1 cellular context compared by ENCODE assay signal in the genomic region with DNA sequence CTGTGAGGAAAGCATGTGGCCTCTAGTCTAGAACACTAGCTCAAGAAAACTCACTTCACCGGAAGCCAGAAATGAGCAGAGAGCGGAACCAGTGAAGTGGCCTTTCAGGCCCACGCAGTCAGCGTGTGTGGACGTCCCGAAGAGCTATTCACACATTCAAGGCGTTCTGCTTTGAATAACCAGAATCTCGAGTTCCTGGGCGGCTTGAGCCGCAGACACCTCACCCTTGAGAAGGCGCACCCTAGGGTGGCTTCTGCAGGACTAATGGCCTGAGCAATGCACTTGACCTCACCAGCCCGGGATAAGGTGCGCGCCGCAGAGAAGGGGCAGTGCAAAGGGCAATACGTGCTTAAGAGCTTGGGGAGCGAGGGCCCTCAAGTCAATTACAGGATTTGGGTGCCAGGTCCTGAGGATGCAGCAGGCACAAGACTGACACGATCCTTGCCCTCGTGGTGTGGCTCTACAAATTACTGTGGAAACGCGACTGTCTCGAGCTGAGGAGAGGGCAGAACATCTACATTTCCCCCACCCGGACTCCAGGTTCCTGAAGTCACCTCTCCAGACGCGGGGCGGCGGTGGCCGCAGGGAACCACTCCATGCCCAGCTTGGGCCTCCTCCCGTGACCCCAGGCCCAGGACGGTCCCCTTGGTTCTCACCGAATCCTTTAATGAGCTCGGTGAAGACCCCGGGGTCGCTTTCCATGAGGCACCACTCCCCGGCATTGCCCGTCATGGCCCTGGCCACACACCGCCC.
TF ChIP-seq lines count a peak whose summit lies in the region.

No MANE protein-coding gene starts in this region.

TF ChIP-seq in HepG2, 621 proteins besides CTCF, POLR2A, EP300 and RAD21 (continued from another document and continues in another):
- TF ChIP-seq, protein P1, sequence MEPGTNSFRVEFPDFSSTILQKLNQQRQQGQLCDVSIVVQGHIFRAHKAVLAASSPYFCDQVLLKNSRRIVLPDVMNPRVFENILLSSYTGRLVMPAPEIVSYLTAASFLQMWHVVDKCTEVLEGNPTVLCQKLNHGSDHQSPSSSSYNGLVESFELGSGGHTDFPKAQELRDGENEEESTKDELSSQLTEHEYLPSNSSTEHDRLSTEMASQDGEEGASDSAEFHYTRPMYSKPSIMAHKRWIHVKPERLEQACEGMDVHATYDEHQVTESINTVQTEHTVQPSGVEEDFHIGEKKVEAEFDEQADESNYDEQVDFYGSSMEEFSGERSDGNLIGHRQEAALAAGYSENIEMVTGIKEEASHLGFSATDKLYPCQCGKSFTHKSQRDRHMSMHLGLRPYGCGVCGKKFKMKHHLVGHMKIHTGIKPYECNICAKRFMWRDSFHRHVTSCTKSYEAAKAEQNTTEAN (CRISPR knock-in tag; conservative IDR thresholded peaks at IDR 0.05) = no peak
- TF ChIP-seq, protein P2, sequence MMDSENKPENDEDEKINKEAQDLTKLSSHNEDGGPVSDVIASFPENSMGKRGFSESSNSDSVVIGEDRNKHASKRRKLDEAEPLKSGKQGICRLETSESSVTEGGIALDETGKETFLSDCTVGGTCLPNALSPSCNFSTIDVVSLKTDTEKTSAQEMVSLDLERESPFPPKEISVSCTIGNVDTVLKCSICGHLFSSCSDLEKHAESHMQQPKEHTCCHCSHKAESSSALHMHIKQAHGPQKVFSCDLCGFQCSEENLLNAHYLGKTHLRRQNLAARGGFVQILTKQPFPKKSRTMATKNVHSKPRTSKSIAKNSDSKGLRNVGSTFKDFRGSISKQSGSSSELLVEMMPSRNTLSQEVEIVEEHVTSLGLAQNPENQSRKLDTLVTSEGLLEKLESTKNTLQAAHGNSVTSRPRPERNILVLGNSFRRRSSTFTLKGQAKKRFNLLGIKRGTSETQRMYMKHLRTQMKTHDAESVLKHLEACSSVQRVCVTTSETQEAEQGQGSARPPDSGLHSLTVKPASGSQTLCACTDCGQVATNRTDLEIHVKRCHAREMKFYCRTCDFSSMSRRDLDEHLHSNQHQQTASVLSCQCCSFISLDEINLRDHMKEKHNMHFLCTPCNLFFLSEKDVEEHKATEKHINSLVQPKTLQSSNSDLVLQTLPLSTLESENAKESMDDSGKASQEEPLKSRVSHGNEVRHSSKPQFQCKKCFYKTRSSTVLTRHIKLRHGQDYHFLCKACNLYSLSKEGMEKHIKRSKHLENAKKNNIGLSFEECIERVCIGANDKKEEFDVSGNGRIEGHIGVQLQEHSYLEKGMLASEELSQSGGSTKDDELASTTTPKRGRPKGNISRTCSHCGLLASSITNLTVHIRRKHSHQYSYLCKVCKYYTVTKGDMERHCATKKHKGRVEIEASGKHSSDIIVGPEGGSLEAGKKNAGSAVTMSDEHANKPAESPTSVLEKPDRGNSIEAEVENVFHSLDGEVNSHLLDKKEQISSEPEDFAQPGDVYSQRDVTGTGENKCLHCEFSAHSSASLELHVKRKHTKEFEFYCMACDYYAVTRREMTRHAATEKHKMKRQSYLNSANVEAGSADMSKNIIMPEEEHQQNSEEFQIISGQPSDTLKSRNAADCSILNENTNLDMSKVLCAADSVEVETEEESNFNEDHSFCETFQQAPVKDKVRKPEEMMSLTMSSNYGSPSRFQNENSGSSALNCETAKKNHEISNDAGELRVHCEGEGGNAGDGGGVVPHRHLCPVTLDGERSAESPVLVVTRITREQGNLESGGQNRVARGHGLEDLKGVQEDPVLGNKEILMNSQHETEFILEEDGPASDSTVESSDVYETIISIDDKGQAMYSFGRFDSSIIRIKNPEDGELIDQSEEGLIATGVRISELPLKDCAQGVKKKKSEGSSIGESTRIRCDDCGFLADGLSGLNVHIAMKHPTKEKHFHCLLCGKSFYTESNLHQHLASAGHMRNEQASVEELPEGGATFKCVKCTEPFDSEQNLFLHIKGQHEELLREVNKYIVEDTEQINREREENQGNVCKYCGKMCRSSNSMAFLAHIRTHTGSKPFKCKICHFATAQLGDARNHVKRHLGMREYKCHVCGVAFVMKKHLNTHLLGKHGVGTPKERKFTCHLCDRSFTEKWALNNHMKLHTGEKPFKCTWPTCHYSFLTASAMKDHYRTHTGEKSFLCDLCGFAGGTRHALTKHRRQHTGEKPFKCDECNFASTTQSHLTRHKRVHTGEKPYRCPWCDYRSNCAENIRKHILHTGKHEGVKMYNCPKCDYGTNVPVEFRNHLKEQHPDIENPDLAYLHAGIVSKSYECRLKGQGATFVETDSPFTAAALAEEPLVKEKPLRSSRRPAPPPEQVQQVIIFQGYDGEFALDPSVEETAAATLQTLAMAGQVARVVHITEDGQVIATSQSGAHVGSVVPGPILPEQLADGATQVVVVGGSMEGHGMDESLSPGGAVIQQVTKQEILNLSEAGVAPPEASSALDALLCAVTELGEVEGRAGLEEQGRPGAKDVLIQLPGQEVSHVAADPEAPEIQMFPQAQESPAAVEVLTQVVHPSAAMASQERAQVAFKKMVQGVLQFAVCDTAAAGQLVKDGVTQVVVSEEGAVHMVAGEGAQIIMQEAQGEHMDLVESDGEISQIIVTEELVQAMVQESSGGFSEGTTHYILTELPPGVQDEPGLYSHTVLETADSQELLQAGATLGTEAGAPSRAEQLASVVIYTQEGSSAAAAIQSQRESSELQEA (CRISPR knock-in tag; IDR thresholded peaks at IDR 0.05; ENCODE audit: not compliant biosample characterization) = no peak
- TF ChIP-seq ZNF207 (IDR thresholded peaks at IDR 0.05; ENCODE audit: borderline replicate concordance) (no peak), ARNT (IDR thresholded peaks at IDR 0.05) (no peak), CHD4 (IDR thresholded peaks at IDR 0.05; ENCODE audit: borderline replicate concordance, low read length) (no peak), ZNF546 (CRISPR knock-in tag; conservative IDR thresholded peaks at IDR 0.05) (no peak; the same call in 1 of the 2 replicates), ZNF788 (CRISPR knock-in tag; IDR thresholded peaks at IDR 0.05; ENCODE audit: borderline replicate concordance) (peak; percentile 0; the same call in 1 of the 2 replicates), MEIS1 (CRISPR knock-in tag; IDR thresholded peaks at IDR 0.05; ENCODE audit: borderline replicate concordance) (peak; percentile 22; the same call in 1 of the 2 replicates), MTF2 (CRISPR knock-in tag; IDR thresholded peaks at IDR 0.05; ENCODE audit: borderline replicate concordance) (no peak), BORCS8-MEF2B (CRISPR knock-in tag; IDR thresholded peaks at IDR 0.05) (no peak), ZNF570 (CRISPR knock-in tag; IDR thresholded peaks at IDR 0.05; ENCODE audit: borderline replicate concordance) (0 out of 2 replicates have a peak, but pooled peaks have one; percentile 23), RAD51 (IDR thresholded peaks at IDR 0.05; ENCODE audit: borderline replicate concordance) (no peak), HMGA1 (CRISPR knock-in tag; conservative IDR thresholded peaks at IDR 0.05) (no peak), ZNF75D (CRISPR knock-in tag; IDR thresholded peaks at IDR 0.05; ENCODE audit: borderline replicate concordance) (no peak), SIX4 (CRISPR knock-in tag; IDR thresholded peaks at IDR 0.05) (no peak), ZNF549 (CRISPR knock-in tag; IDR thresholded peaks at IDR 0.05) (no peak), CHCHD3 (CRISPR knock-in tag; IDR thresholded peaks at IDR 0.05) (no peak), ZNF7 (CRISPR knock-in tag; IDR thresholded peaks at IDR 0.05) (no peak)
- TF ChIP-seq, protein P3, sequence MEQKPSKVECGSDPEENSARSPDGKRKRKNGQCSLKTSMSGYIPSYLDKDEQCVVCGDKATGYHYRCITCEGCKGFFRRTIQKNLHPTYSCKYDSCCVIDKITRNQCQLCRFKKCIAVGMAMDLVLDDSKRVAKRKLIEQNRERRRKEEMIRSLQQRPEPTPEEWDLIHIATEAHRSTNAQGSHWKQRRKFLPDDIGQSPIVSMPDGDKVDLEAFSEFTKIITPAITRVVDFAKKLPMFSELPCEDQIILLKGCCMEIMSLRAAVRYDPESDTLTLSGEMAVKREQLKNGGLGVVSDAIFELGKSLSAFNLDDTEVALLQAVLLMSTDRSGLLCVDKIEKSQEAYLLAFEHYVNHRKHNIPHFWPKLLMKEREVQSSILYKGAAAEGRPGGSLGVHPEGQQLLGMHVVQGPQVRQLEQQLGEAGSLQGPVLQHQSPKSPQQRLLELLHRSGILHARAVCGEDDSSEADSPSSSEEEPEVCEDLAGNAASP (CRISPR knock-in tag; IDR thresholded peaks at IDR 0.05; ENCODE audit: borderline replicate concordance) = peak; percentile 52
- TF ChIP-seq, protein P4, sequence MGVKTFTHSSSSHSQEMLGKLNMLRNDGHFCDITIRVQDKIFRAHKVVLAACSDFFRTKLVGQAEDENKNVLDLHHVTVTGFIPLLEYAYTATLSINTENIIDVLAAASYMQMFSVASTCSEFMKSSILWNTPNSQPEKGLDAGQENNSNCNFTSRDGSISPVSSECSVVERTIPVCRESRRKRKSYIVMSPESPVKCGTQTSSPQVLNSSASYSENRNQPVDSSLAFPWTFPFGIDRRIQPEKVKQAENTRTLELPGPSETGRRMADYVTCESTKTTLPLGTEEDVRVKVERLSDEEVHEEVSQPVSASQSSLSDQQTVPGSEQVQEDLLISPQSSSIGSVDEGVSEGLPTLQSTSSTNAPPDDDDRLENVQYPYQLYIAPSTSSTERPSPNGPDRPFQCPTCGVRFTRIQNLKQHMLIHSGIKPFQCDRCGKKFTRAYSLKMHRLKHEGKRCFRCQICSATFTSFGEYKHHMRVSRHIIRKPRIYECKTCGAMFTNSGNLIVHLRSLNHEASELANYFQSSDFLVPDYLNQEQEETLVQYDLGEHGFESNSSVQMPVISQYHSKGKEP (CRISPR knock-in tag; IDR thresholded peaks at IDR 0.05) = no peak
- TF ChIP-seq, protein P5, sequence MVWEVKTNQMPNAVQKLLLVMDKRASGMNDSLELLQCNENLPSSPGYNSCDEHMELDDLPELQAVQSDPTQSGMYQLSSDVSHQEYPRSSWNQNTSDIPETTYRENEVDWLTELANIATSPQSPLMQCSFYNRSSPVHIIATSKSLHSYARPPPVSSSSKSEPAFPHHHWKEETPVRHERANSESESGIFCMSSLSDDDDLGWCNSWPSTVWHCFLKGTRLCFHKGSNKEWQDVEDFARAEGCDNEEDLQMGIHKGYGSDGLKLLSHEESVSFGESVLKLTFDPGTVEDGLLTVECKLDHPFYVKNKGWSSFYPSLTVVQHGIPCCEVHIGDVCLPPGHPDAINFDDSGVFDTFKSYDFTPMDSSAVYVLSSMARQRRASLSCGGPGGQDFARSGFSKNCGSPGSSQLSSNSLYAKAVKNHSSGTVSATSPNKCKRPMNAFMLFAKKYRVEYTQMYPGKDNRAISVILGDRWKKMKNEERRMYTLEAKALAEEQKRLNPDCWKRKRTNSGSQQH (CRISPR knock-in tag; IDR thresholded peaks at IDR 0.05; ENCODE audit: low read depth) = 0 out of 2 replicates have a peak, but pooled peaks have one; percentile 26
- TF ChIP-seq, protein P6, sequence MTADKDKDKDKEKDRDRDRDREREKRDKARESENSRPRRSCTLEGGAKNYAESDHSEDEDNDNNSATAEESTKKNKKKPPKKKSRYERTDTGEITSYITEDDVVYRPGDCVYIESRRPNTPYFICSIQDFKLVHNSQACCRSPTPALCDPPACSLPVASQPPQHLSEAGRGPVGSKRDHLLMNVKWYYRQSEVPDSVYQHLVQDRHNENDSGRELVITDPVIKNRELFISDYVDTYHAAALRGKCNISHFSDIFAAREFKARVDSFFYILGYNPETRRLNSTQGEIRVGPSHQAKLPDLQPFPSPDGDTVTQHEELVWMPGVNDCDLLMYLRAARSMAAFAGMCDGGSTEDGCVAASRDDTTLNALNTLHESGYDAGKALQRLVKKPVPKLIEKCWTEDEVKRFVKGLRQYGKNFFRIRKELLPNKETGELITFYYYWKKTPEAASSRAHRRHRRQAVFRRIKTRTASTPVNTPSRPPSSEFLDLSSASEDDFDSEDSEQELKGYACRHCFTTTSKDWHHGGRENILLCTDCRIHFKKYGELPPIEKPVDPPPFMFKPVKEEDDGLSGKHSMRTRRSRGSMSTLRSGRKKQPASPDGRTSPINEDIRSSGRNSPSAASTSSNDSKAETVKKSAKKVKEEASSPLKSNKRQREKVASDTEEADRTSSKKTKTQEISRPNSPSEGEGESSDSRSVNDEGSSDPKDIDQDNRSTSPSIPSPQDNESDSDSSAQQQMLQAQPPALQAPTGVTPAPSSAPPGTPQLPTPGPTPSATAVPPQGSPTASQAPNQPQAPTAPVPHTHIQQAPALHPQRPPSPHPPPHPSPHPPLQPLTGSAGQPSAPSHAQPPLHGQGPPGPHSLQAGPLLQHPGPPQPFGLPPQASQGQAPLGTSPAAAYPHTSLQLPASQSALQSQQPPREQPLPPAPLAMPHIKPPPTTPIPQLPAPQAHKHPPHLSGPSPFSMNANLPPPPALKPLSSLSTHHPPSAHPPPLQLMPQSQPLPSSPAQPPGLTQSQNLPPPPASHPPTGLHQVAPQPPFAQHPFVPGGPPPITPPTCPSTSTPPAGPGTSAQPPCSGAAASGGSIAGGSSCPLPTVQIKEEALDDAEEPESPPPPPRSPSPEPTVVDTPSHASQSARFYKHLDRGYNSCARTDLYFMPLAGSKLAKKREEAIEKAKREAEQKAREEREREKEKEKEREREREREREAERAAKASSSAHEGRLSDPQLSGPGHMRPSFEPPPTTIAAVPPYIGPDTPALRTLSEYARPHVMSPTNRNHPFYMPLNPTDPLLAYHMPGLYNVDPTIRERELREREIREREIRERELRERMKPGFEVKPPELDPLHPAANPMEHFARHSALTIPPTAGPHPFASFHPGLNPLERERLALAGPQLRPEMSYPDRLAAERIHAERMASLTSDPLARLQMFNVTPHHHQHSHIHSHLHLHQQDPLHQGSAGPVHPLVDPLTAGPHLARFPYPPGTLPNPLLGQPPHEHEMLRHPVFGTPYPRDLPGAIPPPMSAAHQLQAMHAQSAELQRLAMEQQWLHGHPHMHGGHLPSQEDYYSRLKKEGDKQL (CRISPR knock-in tag; IDR thresholded peaks at IDR 0.05; ENCODE audit: low read depth) = no peak
- TF ChIP-seq, protein P7, sequence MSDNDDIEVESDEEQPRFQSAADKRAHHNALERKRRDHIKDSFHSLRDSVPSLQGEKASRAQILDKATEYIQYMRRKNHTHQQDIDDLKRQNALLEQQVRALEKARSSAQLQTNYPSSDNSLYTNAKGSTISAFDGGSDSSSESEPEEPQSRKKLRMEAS (IDR thresholded peaks at IDR 0.05) = 0 out of 2 replicates have a peak, but pooled peaks have one; percentile 8
- TF ChIP-seq, protein P8, sequence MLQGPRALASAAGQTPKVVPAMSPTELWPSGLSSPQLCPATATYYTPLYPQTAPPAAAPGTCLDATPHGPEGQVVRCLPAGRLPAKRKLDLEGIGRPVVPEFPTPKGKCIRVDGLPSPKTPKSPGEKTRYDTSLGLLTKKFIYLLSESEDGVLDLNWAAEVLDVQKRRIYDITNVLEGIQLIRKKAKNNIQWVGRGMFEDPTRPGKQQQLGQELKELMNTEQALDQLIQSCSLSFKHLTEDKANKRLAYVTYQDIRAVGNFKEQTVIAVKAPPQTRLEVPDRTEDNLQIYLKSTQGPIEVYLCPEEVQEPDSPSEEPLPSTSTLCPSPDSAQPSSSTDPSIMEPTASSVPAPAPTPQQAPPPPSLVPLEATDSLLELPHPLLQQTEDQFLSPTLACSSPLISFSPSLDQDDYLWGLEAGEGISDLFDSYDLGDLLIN (CRISPR knock-in tag; IDR thresholded peaks at IDR 0.05; ENCODE audit: borderline replicate concordance) = no peak
- TF ChIP-seq, protein P9, sequence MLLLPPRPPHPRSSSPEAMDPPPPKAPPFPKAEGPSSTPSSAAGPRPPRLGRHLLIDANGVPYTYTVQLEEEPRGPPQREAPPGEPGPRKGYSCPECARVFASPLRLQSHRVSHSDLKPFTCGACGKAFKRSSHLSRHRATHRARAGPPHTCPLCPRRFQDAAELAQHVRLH (CRISPR knock-in tag; IDR thresholded peaks at IDR 0.05; ENCODE audit: borderline replicate concordance, low read depth) = no peak
- TF ChIP-seq, protein P10, sequence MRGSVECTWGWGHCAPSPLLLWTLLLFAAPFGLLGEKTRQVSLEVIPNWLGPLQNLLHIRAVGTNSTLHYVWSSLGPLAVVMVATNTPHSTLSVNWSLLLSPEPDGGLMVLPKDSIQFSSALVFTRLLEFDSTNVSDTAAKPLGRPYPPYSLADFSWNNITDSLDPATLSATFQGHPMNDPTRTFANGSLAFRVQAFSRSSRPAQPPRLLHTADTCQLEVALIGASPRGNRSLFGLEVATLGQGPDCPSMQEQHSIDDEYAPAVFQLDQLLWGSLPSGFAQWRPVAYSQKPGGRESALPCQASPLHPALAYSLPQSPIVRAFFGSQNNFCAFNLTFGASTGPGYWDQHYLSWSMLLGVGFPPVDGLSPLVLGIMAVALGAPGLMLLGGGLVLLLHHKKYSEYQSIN (CRISPR knock-in tag; IDR thresholded peaks at IDR 0.05; ENCODE audit: borderline replicate concordance) = no peak
